Comparison of ENCODE assay signal across 8 cellular contexts in the genomic region with DNA sequence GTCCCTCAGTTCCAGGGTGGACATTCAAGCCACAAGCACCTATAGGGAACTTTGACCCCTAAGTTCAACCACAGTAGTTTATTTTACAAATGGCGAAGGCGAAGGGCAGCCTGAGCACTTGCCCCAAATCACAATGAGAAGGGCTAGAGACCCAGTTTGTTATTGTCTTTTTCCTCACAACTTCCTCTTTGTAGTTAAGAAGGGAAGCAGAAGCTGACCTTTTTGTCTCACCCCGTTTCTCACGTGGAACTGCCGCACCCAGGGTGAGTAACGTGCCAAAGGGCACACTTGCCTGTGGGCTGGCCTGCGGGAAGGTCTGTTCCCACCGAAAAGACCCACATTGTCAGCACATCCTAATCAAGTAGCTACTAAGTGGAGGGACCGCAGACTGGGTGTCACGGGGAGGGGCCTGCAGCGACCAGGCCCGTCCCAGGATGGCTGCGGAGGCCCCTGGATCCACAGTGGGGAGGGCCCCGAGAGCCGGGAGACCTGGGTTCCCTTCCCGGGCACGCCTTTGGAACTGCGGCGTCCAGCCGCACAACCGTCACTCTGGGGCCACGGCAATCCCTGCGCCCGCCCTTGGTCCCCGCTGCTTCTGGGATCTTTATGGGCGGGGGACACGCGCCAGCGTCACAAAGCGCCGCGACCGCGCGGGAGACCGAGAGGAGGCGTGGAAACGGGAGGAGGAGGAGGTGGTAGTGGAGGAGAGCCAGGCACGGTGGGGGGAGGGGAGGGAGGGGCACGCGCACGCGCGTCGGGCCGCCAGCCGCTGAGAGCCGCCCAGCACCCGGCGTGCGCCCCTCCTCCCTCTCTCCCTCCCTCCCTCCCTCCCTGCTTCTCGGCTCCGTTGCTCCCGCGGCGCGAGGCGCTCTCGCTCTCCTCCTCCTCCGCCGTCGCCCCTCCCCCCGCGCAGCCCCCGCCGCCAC. TPM values are rescaled to one million over a fixed set of nuclear protein-coding genes. Genes with fewer than 3 reads are reported as not detected.
DNase-seq lines count a peak whose midpoint lies in the region; ATAC-seq and TF ChIP-seq lines count a peak whose summit lies in the region.

Gene UBE2R2, plus strand, starts transcription at position 834 of the 926 bp plus-strand sequence. CDS start 598 bp downstream, outside the sequence.

- CTCF ChIA-PET in activated CD4-positive, alpha-beta memory T cell treated with anti-CD3 and anti-CD28 coated beads for 36 hours (lab: Charles Lee): interaction anchor here (1.5 to 6.5 kb wide), 3 partner anchors 35 to 257 kb away, joined by 4 to 97 read pairs (median 24); no protein-coding TSS in a partner anchor

- TF ChIP-seq CTCF in right lobe of liver (IDR thresholded peaks at IDR 0.05): no peak

- H3K27me3 Mint-ChIP-seq in activated CD4-positive, alpha-beta memory T cell treated with anti-CD3 and anti-CD28 coated beads for 36 hours: no peaks in the 10 kb centered on the region

- H3K4me1 ChIP-seq in right lobe of liver: peaks cover 0 to 37% (median 16%) of the 10 kb centered on the region in 4 donors

- ATAC-seq in GM19452 (IDR thresholded peaks at IDR 0.05; ENCODE audit: unreplicated experiment) (peak; percentile 55), right lobe of liver (peak; percentile 79 to 90 (median 86))

- H3K9me3 Mint-ChIP-seq in activated CD4-positive, alpha-beta memory T cell treated with anti-CD3 and anti-CD28 coated beads for 36 hours: no peaks in the 10 kb centered on the region

- peak; percentile 97 for DNase-seq in CD1c-positive myeloid dendritic cell (ENCODE audit: extremely low spot score)
- peak; percentile 93 for DNase-seq in HK-2 (ENCODE audit: unreplicated experiment)
- peak; percentile 70 for DNase-seq in NCI-H82 treated with DMSO at 0.1 percent for 48 hours (lab: John Stamatoyannopoulos, UW; ENCODE audit: unreplicated experiment)
- peak; percentile 96 for DNase-seq in activated CD4-positive, alpha-beta memory T cell treated with anti-CD3 and anti-CD28 coated beads for 36 hours
- peak; percentile 83 to 95 for DNase-seq in dermis microvascular lymphatic vessel endothelial cell (ENCODE audit: low read depth in 2 of 2)
- peak; percentile 94 to 97 (median 96) for DNase-seq in right lobe of liver
- peak; percentile 92 to 95 for DNase-seq in stimulated activated CD4-positive, alpha-beta T cell treated with anti-CD3 and anti-CD28 coated beads, Interleukin-4, amount 100 ng/mL, for 4 hours

- TF ChIP-seq POLR2A in right lobe of liver (IDR thresholded peaks at IDR 0.05): peak; percentile 93

- H3K4me3 Mint-ChIP-seq in activated CD4-positive, alpha-beta memory T cell treated with anti-CD3 and anti-CD28 coated beads for 36 hours: peak within 1 kb of the TSS; percentile 82

- peaks cover 51% of the 10 kb centered on the region for H3K4me1 Mint-ChIP-seq in activated CD4-positive, alpha-beta memory T cell treated with anti-CD3 and anti-CD28 coated beads for 36 hours (ENCODE audit: low read depth)

- under 1% methylated on average over 37 of the region's 66 CpGs for WGBS in right lobe of liver (ENCODE audit: insufficient coverage, low coverage, low lambda C conversion rate, missing lambda C conversion rate)

- no peaks in the 10 kb centered on the region for H3K9me3 ChIP-seq in right lobe of liver

- peak within 1 kb of the TSS; percentile 93 for H3K27ac Mint-ChIP-seq in activated CD4-positive, alpha-beta memory T cell treated with anti-CD3 and anti-CD28 coated beads for 36 hours

- no peaks in the 10 kb centered on the region for H3K27me3 ChIP-seq in right lobe of liver

- peaks cover 5% of the 10 kb centered on the region for H3K36me3 Mint-ChIP-seq in activated CD4-positive, alpha-beta memory T cell treated with anti-CD3 and anti-CD28 coated beads for 36 hours

- intact Hi-C loops in activated CD4-positive, alpha-beta memory T cell treated with anti-CD3 and anti-CD28 coated beads for 36 hours (cut with micrococcal nuclease): loop anchor here (1.0 to 5.0 kb wide), 6 partner anchors 233 to 649 kb away; partner anchors contain the start of genes B4GALT1, DCAF12, KIF24 and NUDT2
- intact Hi-C loops in right lobe of liver (cut with DNase I): loop anchor here in 1 of 2 donors (5.0 kb wide), 1 partner anchor 36 kb away; no protein-coding TSS in a partner anchor

- peak within 1 kb of the TSS; percentile 98 for H3K27ac ChIP-seq in right lobe of liver

- H3K4me3 ChIP-seq in right lobe of liver: peak within 1 kb of the TSS; percentile 90 to 92 (median 91)

- POLR2A ChIA-PET in activated CD4-positive, alpha-beta memory T cell treated with anti-CD3 and anti-CD28 coated beads for 36 hours (lab: Charles Lee): interaction anchor here (1.0 to 1.2 kb wide), 2 partner anchors 19 to 232 kb away, joined by 4 to 6 read pairs; partner anchors contain the start of gene UBAP2

- H3K36me3 ChIP-seq in right lobe of liver: no peaks in the 10 kb centered on the region

RNA-seq across cellular contexts. Expression of gene UBE2R2, which starts in this region (rescaled TPM):
- total RNA-seq in activated CD4-positive, alpha-beta memory T cell treated with anti-CD3 and anti-CD28 coated beads for 36 hours: 10 to 100 TPM; 42.3 to 43.9 TPM
- 15.7 and 23.1 TPM in 2 replicates for total RNA-seq in dermis microvascular lymphatic vessel endothelial cell
- total RNA-seq in right lobe of liver: 10 to 100 TPM; 21.1 to 27.4 (median 21.8) TPM

Comparison
In these comparisons a context has a peak if more than half of its experiments do, and no peak if none do; other contexts are left out.
1. Peak in every context shown above with its lines: DNase-seq, ATAC-seq, H3K4me3 ChIP-seq and H3K27ac ChIP-seq.